Comparison of ENCODE assay signal across 2 cellular contexts in genomic region chr5:83595217-83595616, GRCh38.
TF ChIP-seq lines count a peak whose summit lies in the region.

No MANE protein-coding gene starts in this region.

TF ChIP-seq in SK-N-SH, 30 proteins besides CTCF, POLR2A, EP300 and RAD21 (continued from another document):
- TF ChIP-seq IRF3 (IDR thresholded peaks at IDR 0.05; ENCODE audit: low read depth, low read length): no peak
- no peak for TF ChIP-seq FOXJ3 (CRISPR knock-in tag; IDR thresholded peaks at IDR 0.05)
- TF ChIP-seq ELF1 (IDR thresholded peaks at IDR 0.05): no peak
- no peak for TF ChIP-seq POLR2AphosphoS5 (IDR thresholded peaks at IDR 0.05; ENCODE audit: low read depth, low read length)
- TF ChIP-seq MXI1 (IDR thresholded peaks at IDR 0.05; ENCODE audit: low read depth, low read length): no peak
- no peak for TF ChIP-seq JUND (IDR thresholded peaks at IDR 0.05)
- no peak for TF ChIP-seq SMC3 (IDR thresholded peaks at IDR 0.05; ENCODE audit: low read depth, low read length)
- no peak for TF ChIP-seq YY1 (IDR thresholded peaks at IDR 0.05; ENCODE audit: low read depth)
- TF ChIP-seq RFX5 (IDR thresholded peaks at IDR 0.05; ENCODE audit: low read length): no peak
- TF ChIP-seq GATA2 (CRISPR knock-in tag; IDR thresholded peaks at IDR 0.05): no peak
- no peak for TF ChIP-seq FOXM1 (IDR thresholded peaks at IDR 0.05; ENCODE audit: low read depth)
- TF ChIP-seq TEAD4 (IDR thresholded peaks at IDR 0.05; ENCODE audit: borderline replicate concordance, insufficient read depth): no peak
- TF ChIP-seq NFIC (IDR thresholded peaks at IDR 0.05; ENCODE audit: borderline replicate concordance): no peak
TF ChIP-seq in SK-N-SH: peak in this region for 0.

TF ChIP-seq in SK-N-SH treated with all-trans-retinoic acid at 6 μM for 48 hours, 23 proteins besides CTCF, POLR2A, EP300 and RAD21 (continued from another document):
- no peak for TF ChIP-seq CREB5 (CRISPR knock-in tag; IDR thresholded peaks at IDR 0.05; ENCODE audit: low read depth)
- no peak for TF ChIP-seq ISL1 (CRISPR knock-in tag; IDR thresholded peaks at IDR 0.05)
- TF ChIP-seq BACH2 (CRISPR knock-in tag; IDR thresholded peaks at IDR 0.05; ENCODE audit: borderline replicate concordance): no peak
- TF ChIP-seq PATZ1 (CRISPR knock-in tag; IDR thresholded peaks at IDR 0.05; ENCODE audit: borderline replicate concordance): no peak
- no peak for TF ChIP-seq ESRRG (CRISPR knock-in tag; IDR thresholded peaks at IDR 0.05)
- TF ChIP-seq TOX (CRISPR knock-in tag; IDR thresholded peaks at IDR 0.05; ENCODE audit: borderline replicate concordance): no peak
- TF ChIP-seq OSR1 (CRISPR knock-in tag; IDR thresholded peaks at IDR 0.05): no peak
- no peak for TF ChIP-seq ZC3H10 (CRISPR knock-in tag; IDR thresholded peaks at IDR 0.05)
- no peak for TF ChIP-seq ZNF70 (CRISPR knock-in tag; IDR thresholded peaks at IDR 0.05)
